Comparison of ENCODE assay signal across 1 cellular context in the genomic region with DNA sequence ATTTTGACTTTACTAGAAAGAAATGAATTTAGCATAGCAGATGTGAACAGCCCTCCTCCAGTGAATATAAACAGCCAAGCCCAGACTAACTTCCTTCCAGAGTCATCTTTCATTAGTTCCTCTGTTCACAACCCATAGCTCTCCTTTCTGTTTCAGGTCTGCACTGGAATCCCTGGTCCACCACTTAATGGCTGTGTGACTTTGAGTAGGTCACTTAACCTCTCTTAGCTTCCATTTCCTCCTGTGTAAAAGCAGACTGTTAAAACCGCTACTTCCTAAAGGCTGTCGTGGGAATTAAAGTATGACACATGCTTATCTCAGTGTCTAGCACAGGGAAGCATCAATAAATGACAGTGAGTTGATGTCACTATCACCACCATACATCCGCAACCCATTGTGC.
TF ChIP-seq lines count a peak whose summit lies in the region.

No MANE protein-coding gene starts in this region.

TF ChIP-seq in GM12878, 131 proteins besides CTCF, POLR2A, EP300 and RAD21 (continued from another document):
- TF ChIP-seq SREBF1 (IDR thresholded peaks at IDR 0.05; ENCODE audit: low read length) = no peak
- no peak for TF ChIP-seq TBL1XR1 (IDR thresholded peaks at IDR 0.05; ENCODE audit: low read depth, low read length)
- no peak for TF ChIP-seq RUNX3 (IDR thresholded peaks at IDR 0.05; ENCODE audit: low read length)
- TF ChIP-seq NFYA (IDR thresholded peaks at IDR 0.05; ENCODE audit: borderline replicate concordance, low read depth, low read length) = no peak
- TF ChIP-seq, protein P1, sequence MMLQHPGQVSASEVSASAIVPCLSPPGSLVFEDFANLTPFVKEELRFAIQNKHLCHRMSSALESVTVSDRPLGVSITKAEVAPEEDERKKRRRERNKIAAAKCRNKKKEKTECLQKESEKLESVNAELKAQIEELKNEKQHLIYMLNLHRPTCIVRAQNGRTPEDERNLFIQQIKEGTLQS (IDR thresholded peaks at IDR 0.05; ENCODE audit: borderline replicate concordance, extremely low read depth, low read depth, low read length) = no peak
